Comparison of ENCODE assay signal across 22 cellular contexts in the genomic region with DNA sequence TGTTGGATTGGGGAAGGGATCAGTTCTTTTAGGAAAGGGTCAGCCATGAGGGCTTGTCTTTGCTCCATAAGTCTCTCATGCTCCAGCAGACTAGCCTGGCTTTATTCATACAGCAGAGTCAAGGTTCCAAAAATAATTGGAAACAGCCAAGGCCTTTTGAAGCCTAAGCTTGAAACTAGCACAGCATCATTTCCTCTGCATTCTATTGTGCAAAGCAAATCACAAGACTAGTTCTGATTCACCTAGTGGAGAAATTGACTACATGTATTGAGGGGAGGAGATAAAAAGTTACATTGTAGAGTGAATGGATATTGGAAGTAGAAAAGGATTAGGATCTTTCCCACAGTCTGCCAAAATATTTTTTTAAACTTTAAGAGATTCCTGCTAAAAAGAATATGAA.
DNase-seq lines count a peak whose midpoint lies in the region; ATAC-seq and TF ChIP-seq lines count a peak whose summit lies in the region.
"Had no signal": no experiment of that assay in that cellular context is flagged by ENCODE, and none has a peak within 500 bp of the region (broad histone marks: within the 10 kb centered on the region; RNA-seq: fewer than 3 reads in every experiment).

No MANE protein-coding gene starts in this region.

- H3K27ac ChIP-seq in GM23248 (no peak overlapping the region), H9 (ENCODE audit: insufficient read length, low read depth, low read length) (no peak overlapping the region), Peyer's patch (no peak overlapping the region)
- H3K27ac ChIP-seq: RWPE1 had no signal

- in situ Hi-C loops in GM23248 (cut with MboI), result no loop called here

- H3K4me2 ChIP-seq in GM23248 (ENCODE audit: unreplicated experiment) (no peak overlapping the region), H9 (ENCODE audit: insufficient read depth, insufficient read length, low read length) (no peak overlapping the region)

- H3K4me3 Mint-ChIP-seq in H9, result no peak overlapping the region
- H3K4me3 Mint-ChIP-seq: B cell, IgD-negative memory B cell had no signal

- no peak overlapping the region for H2BK5ac ChIP-seq in H9 (ENCODE audit: insufficient read length, low read length)

- H3K4me1 ChIP-seq in GM23248 (ENCODE audit: insufficient read depth) (no peaks in the 10 kb centered on the region), adipocyte (ENCODE audit: control insufficient read depth, insufficient read depth, low read length) (no peaks in the 10 kb centered on the region), H9 (ENCODE audit: insufficient read depth, low read length) (0 out of 2 replicates have a peak, but pooled peaks cover 2% of the 10 kb centered on the region), Peyer's patch (no peaks in the 10 kb centered on the region)

- H3K27me3 ChIP-seq in GM23248 (replicated peaks; ENCODE audit: insufficient read depth), result no peaks in the 10 kb centered on the region
- no peaks in the 10 kb centered on the region for H3K27me3 ChIP-seq in adipocyte (replicated peaks; ENCODE audit: control insufficient read depth, insufficient read depth, low read length)
- H3K27me3 ChIP-seq in H9 (ENCODE audit: insufficient read depth, low read length), result no peaks in the 10 kb centered on the region
- no peaks in the 10 kb centered on the region for H3K27me3 ChIP-seq in Peyer's patch
- H3K27me3 ChIP-seq: MG63 had no signal

- no peak overlapping the region for H3K4ac ChIP-seq in H9 (ENCODE audit: low read depth, low read length)

- H4K91ac ChIP-seq in H9 (ENCODE audit: insufficient read length, low read depth, low read length), result no peak overlapping the region

- H4K5ac ChIP-seq in H9 (ENCODE audit: insufficient read length, low read depth, low read length), result no peak overlapping the region

- H2AK5ac ChIP-seq in H9 (ENCODE audit: insufficient read length, low read length), result no peak overlapping the region

- no peaks in the 10 kb centered on the region for H3K79me2 ChIP-seq in GM23248 (ENCODE audit: insufficient read depth)
- H3K79me2 ChIP-seq in H9 (ENCODE audit: insufficient read depth, low read length), result no peaks in the 10 kb centered on the region

- no peaks in the 10 kb centered on the region for H3F3A ChIP-seq in GM23248 (ENCODE audit: insufficient read depth)

- H3K4me1 Mint-ChIP-seq in H9, result peaks cover 17% of the 10 kb centered on the region in 2 experiments
- H3K4me1 Mint-ChIP-seq: B cell, IgD-negative memory B cell had no signal

- no peak overlapping the region for H2AFZ ChIP-seq in GM23248
- H2AFZ ChIP-seq in H9 (ENCODE audit: low read length), result no peak overlapping the region

- H3K18ac ChIP-seq in H9 (ENCODE audit: insufficient read length, low read depth, low read length), result no peak overlapping the region

- no peak overlapping the region for H2BK20ac ChIP-seq in H9 (ENCODE audit: low read depth, low read length, poor library complexity, severe bottlenecking)

- H3K27me3 Mint-ChIP-seq in H9 (ENCODE audit: low read depth), result no peaks in the 10 kb centered on the region
- H3K27me3 Mint-ChIP-seq: B cell, IgD-negative memory B cell had no signal

- peak; percentile 44 for DNase-seq in GM23248
- peak; percentile 29 for DNase-seq in adipocyte (ENCODE audit: low read depth)
- DNase-seq in fibroblast of the aortic adventitia (ENCODE audit: low read depth), result peak; percentile 13
- DNase-seq in H9, result no peak
- DNase-seq in activated CD4-positive, CD25-positive, alpha-beta regulatory T cell treated with anti-CD3 and anti-CD28 coated beads, Interleukin-2, amount 50 U/mL, for 72 hours, result no peak
- DNase-seq in Peyer's patch, result no peak
- DNase-seq: DMS153, GF-D8, Kasumi-1, MG63, NCI-H1048, NCI-H1436, NCI-H2029, NCI-H345, NCI-H524 treated with DMSO at 0.1 percent for 48 hours, PC-3, SIG-M5 had no signal

- no peaks in the 10 kb centered on the region for H3K79me1 ChIP-seq in H9 (ENCODE audit: insufficient read depth, low read depth, low read length, poor library complexity, severe bottlenecking)

- H3K56ac ChIP-seq in H9 (ENCODE audit: insufficient read length, low read depth, low read length), result no peak overlapping the region

- no peak overlapping the region for H2BK120ac ChIP-seq in H9 (ENCODE audit: low read depth, low read length, poor library complexity, severe bottlenecking)

- H3K23ac ChIP-seq in H9 (ENCODE audit: insufficient read length, low read depth, low read length), result no peak overlapping the region

- H4K8ac ChIP-seq in H9 (replicated peaks; ENCODE audit: insufficient read length, low read depth, low read length), result no peak overlapping the region

- H3K9ac ChIP-seq in GM23248 (no peak overlapping the region), adipocyte (ENCODE audit: low read length) (no peak overlapping the region), H9 (ENCODE audit: extremely low read depth, insufficient read length, low read length) (no peak overlapping the region)

- TF ChIP-seq POLR2A in Peyer's patch (IDR thresholded peaks at IDR 0.05), result no peak

- no peaks in the 10 kb centered on the region for H3K9me2 ChIP-seq in GM23248 (ENCODE audit: insufficient read depth)

- H3K36me3 Mint-ChIP-seq in H9 (ENCODE audit: insufficient read depth in 1 of 3, low read depth in 3 of 3), result 0 out of 7 replicates have a peak, but pooled peaks cover 0 to under 1% (median 0%) of the 10 kb centered on the region in 3 experiments
- H3K36me3 Mint-ChIP-seq: IgD-negative memory B cell had no signal

- TF ChIP-seq CTCF in fibroblast of the aortic adventitia (IDR thresholded peaks at IDR 0.05; ENCODE audit: insufficient read depth, low read length) (no peak), H9 (conservative IDR thresholded peaks at IDR 0.05) (no peak), Peyer's patch (IDR thresholded peaks at IDR 0.05) (no peak)

- no peak overlapping the region for H2BK12ac ChIP-seq in H9 (ENCODE audit: insufficient read length, low read depth, low read length)

- no peak overlapping the region for H2BK15ac ChIP-seq in H9 (ENCODE audit: low read depth, low read length)

- no peak for ATAC-seq in HG03442 (IDR thresholded peaks at IDR 0.05; ENCODE audit: unreplicated experiment)
- ATAC-seq: GM12878, PC-3 had no signal

- H4K20me1 ChIP-seq in GM23248 (ENCODE audit: insufficient read depth), result no peaks in the 10 kb centered on the region
- no peaks in the 10 kb centered on the region for H4K20me1 ChIP-seq in H9 (ENCODE audit: control insufficient read depth, insufficient read depth, insufficient read length)

- H3K27ac Mint-ChIP-seq in H9, result no peak overlapping the region
- H3K27ac Mint-ChIP-seq: B cell, IgD-negative memory B cell had no signal

- H3K4me3 ChIP-seq in GM23248, result no peak overlapping the region
- H3K4me3 ChIP-seq in adipocyte (ENCODE audit: low read length), result no peak overlapping the region
- H3K4me3 ChIP-seq in fibroblast of the aortic adventitia (ENCODE audit: low read depth, low read length), result no peak overlapping the region
- H3K4me3 ChIP-seq in Peyer's patch, result no peak overlapping the region
- H3K4me3 ChIP-seq: GM12878, MG63 had no signal

- H3K9me3 Mint-ChIP-seq in H9, result no peaks in the 10 kb centered on the region; a peak in 3 of 5 replicates

- H3K9me3 ChIP-seq in GM23248 (ENCODE audit: low read depth) (no peaks in the 10 kb centered on the region), adipocyte (ENCODE audit: control insufficient read depth, low read length) (no peaks in the 10 kb centered on the region), H9 (ENCODE audit: control insufficient read depth, low read depth, low read length) (no peaks in the 10 kb centered on the region), Peyer's patch (no peaks in the 10 kb centered on the region)

- H3K23me2 ChIP-seq in H9 (ENCODE audit: insufficient read length, low read depth, low read length, poor library complexity, severe bottlenecking), result no peaks in the 10 kb centered on the region

- no peaks in the 10 kb centered on the region for H3K36me3 ChIP-seq in GM23248 (ENCODE audit: low read depth)
- H3K36me3 ChIP-seq in adipocyte (ENCODE audit: control insufficient read depth, insufficient read depth, low read length, severe bottlenecking), result no peaks in the 10 kb centered on the region
- H3K36me3 ChIP-seq in Peyer's patch, result no peaks in the 10 kb centered on the region
- H3K36me3 ChIP-seq: MG63 had no signal

- no peak overlapping the region for H3T11ph ChIP-seq in H9 (ENCODE audit: low read length)

- no peak overlapping the region for H3K14ac ChIP-seq in H9 (ENCODE audit: insufficient read depth, low read length)

Comparison
In these comparisons a context has a peak if more than half of its experiments do, and no peak if none do; other contexts are left out.
1. DNase-seq: peak in GM23248 (single experiment), adipocyte (single experiment) and fibroblast of the aortic adventitia (single experiment); none in H9 (single experiment), activated CD4-positive, CD25-positive, alpha-beta regulatory T cell treated with anti-CD3 and anti-CD28 coated beads, Interleukin-2, amount 50 U/mL, for 72 hours (single experiment) and Peyer's patch (0 of 3).